In genomic region chr11:10326080-10326964, GRCh38 we compare ENCODE assay signal across 11 cellular contexts. TPM values are rescaled to one million over a fixed set of nuclear protein-coding genes. Genes with fewer than 3 reads are reported as not detected.
A peak's percentile ranks its signal among the peaks of the same experiment; 100 is the strongest.
DNase-seq lines count a peak whose midpoint lies in the region; ATAC-seq, FAIRE-seq and TF ChIP-seq lines count a peak whose summit lies in the region.
"Had no signal": no experiment of that assay in that cellular context is flagged by ENCODE, and none has a peak within 500 bp of the region (broad histone marks: within the 10 kb centered on the region; RNA-seq: fewer than 3 reads in every experiment).

No MANE protein-coding gene starts in this region.

- TF ChIP-seq EP300 in K562 (IDR thresholded peaks at IDR 0.05; ENCODE audit: low read length): no peak

- POLR2A ChIA-PET in K562 (lab: Yijun Ruan, JAX): interaction anchor here (0.6 to 2.3 kb wide), 3 partner anchors 9 to 738 kb away, joined by 3 to 8 read pairs (median 3); no protein-coding TSS in a partner anchor

- H3K27me3 ChIP-seq in K562 (ENCODE audit: control insufficient read depth in 2 of 2, insufficient read depth in 2 of 2, low read length in 2 of 2) (no peaks in the 10 kb centered on the region), skeletal muscle tissue (ENCODE audit: control insufficient read depth in 3 of 3, insufficient read depth in 3 of 3, low read length in 3 of 3) (no peaks in the 10 kb centered on the region), prostate gland (replicated peaks; ENCODE audit: insufficient read depth) (no peaks in the 10 kb centered on the region)

- no peaks in the 10 kb centered on the region; the same call in 1 of the 2 replicates for H4K20me1 ChIP-seq in K562 (replicated peaks; ENCODE audit: control insufficient read depth, insufficient read depth, low read length)

- FAIRE-seq in K562 (lab: Jason Lieb, UNC): no peak

- in situ Hi-C loops in K562 (cut with MboI): no loop called here

- no peak for TF ChIP-seq POLR2A in K562 (conservative IDR thresholded peaks at IDR 0.05)
- TF ChIP-seq POLR2A in prostate gland (IDR thresholded peaks at IDR 0.05): no peak

- no peak for ATAC-seq in K562

- no peaks in the 10 kb centered on the region for H3K9me3 ChIP-seq in K562 (replicated peaks; ENCODE audit: control insufficient read depth, insufficient read depth, low read depth, low read length)
- no peaks in the 10 kb centered on the region for H3K9me3 ChIP-seq in skeletal muscle tissue (ENCODE audit: control insufficient read depth in 3 of 3, low read length in 3 of 3)
- H3K9me3 ChIP-seq in prostate gland: no peaks in the 10 kb centered on the region

- 0% methylated on average over 2 of the region's 2 CpGs for WGBS in K562 (ENCODE audit: insufficient coverage, low coverage, missing lambda C conversion rate)
- 13% methylated on average over 2 of the region's 2 CpGs for WGBS in prostate gland

- H3K4me3 ChIP-seq in K562 (no peak overlapping the region), skeletal muscle tissue (ENCODE audit: low read length in 3 of 3) (no peak overlapping the region), prostate gland (no peak overlapping the region)
- H3K4me3 ChIP-seq: SK-N-MC had no signal

- H3K4me2 ChIP-seq in K562 (ENCODE audit: insufficient read depth, low read length): no peak overlapping the region

- no peaks in the 10 kb centered on the region for H3K79me2 ChIP-seq in K562 (ENCODE audit: control insufficient read depth, insufficient read depth, low read length)

- no peak for TF ChIP-seq RAD21 in K562 (CRISPR knock-in tag; conservative IDR thresholded peaks at IDR 0.05 in 1 of 2, IDR thresholded peaks at IDR 0.05 in 1 of 2)

- no TSS peak for BruUV-seq in K562 (replicated peaks; lab: Mats Ljungman, UMichigan)

- peak; percentile 76 for DNase-seq in HCEC 1CT
- DNase-seq in K562 (ENCODE audit: extremely low read depth in 1 of 4, low spot score in 3 of 4): no peak
- DNase-seq in iris pigment epithelial cell (ENCODE audit: low read depth): peak; percentile 47
- DNase-seq in activated CD4-positive, CD25-positive, alpha-beta regulatory T cell (lab: John Stamatoyannopoulos, UW): no peak
- no peak for DNase-seq in NCI-H1105 (lab: John Stamatoyannopoulos, UW)
- DNase-seq in amniotic stem cell (lab: John Stamatoyannopoulos, UW): no peak
- no peak for DNase-seq in prostate gland (ENCODE audit: low spot score)
- DNase-seq: activated CD8-positive, alpha-beta memory T cell treated with anti-CD3 and anti-CD28 coated beads for 24 hours; hippocampal formation had no signal

- CTCF ChIA-PET in K562 (lab: Yijun Ruan, JAX; ENCODE audit: low intra/inter-chr PET ratio): no interaction called here

- H3K4me1 ChIP-seq in K562 (replicated peaks in 1 of 2; ENCODE audit: control insufficient read depth in 2 of 2, insufficient read depth in 2 of 2, low read length in 2 of 2) (peaks cover 0 to 5% of the 10 kb centered on the region in 2 experiments; a peak in 2 of 5 replicates), skeletal muscle tissue (ENCODE audit: control insufficient read depth in 3 of 3, insufficient read depth in 3 of 3, low read length in 3 of 3) (peaks cover 12 to 15% (median 14%) of the 10 kb centered on the region in 3 donors), prostate gland (replicated peaks) (no peaks in the 10 kb centered on the region)

- intact Hi-C loops in K562 (cut with micrococcal nuclease) (no loop called here), prostate gland (cut with DNase I) (loop anchor here (10.0 kb wide), 1 partner anchor 472 kb away; no protein-coding TSS in a partner anchor)

- no peak overlapping the region for H2AFZ ChIP-seq in K562 (ENCODE audit: low read depth, low read length)

- H3K9ac ChIP-seq in K562 (ENCODE audit: insufficient read depth in 1 of 2, low read depth in 2 of 2, low read length in 2 of 2) (no peak overlapping the region), skeletal muscle tissue (ENCODE audit: low read depth in 1 of 3, low read length in 3 of 3) (no peak overlapping the region)

- TF ChIP-seq CTCF in K562 (IDR thresholded peaks at IDR 0.05 in 2 of 3, conservative IDR thresholded peaks at IDR 0.05 in 1 of 3; ENCODE audit: insufficient read depth in 2 of 3, low read depth in 1 of 3, low read length in 3 of 3): no peak
- TF ChIP-seq CTCF in prostate gland (IDR thresholded peaks at IDR 0.05): no peak

- H3K9me1 ChIP-seq in K562 (ENCODE audit: control insufficient read depth, insufficient read depth, low read length): no peaks in the 10 kb centered on the region

- H3K36me3 ChIP-seq in K562 (ENCODE audit: control insufficient read depth, insufficient read depth, low read length): no peaks in the 10 kb centered on the region
- H3K36me3 ChIP-seq in skeletal muscle tissue (ENCODE audit: control insufficient read depth in 3 of 3, insufficient read depth in 3 of 3, low read length in 3 of 3): no peaks in the 10 kb centered on the region
- H3K36me3 ChIP-seq in prostate gland: no peaks in the 10 kb centered on the region

- no peak overlapping the region for H3K27ac ChIP-seq in K562 (ENCODE audit: extremely low read depth, low read depth, low read length)
- H3K27ac ChIP-seq in skeletal muscle tissue (ENCODE audit: low read depth, low read length): peak overlapping the region; percentile 42
- no peak overlapping the region for H3K27ac ChIP-seq in prostate gland
- H3K27ac ChIP-seq: SK-N-MC had no signal

TF ChIP-seq in K562, 482 proteins besides CTCF, POLR2A, EP300 and RAD21:
- TF ChIP-seq, protein P1, sequence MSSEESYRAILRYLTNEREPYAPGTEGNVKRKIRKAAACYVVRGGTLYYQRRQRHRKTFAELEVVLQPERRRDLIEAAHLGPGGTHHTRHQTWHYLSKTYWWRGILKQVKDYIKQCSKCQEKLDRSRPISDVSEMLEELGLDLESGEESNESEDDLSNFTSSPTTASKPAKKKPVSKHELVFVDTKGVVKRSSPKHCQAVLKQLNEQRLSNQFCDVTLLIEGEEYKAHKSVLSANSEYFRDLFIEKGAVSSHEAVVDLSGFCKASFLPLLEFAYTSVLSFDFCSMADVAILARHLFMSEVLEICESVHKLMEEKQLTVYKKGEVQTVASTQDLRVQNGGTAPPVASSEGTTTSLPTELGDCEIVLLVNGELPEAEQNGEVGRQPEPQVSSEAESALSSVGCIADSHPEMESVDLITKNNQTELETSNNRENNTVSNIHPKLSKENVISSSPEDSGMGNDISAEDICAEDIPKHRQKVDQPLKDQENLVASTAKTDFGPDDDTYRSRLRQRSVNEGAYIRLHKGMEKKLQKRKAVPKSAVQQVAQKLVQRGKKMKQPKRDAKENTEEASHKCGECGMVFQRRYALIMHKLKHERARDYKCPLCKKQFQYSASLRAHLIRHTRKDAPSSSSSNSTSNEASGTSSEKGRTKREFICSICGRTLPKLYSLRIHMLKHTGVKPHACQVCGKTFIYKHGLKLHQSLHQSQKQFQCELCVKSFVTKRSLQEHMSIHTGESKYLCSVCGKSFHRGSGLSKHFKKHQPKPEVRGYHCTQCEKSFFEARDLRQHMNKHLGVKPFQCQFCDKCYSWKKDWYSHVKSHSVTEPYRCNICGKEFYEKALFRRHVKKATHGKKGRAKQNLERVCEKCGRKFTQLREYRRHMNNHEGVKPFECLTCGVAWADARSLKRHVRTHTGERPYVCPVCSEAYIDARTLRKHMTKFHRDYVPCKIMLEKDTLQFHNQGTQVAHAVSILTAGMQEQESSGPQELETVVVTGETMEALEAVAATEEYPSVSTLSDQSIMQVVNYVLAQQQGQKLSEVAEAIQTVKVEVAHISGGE (CRISPR knock-in tag; IDR thresholded peaks at IDR 0.05): no peak
- peak; percentile 72 for TF ChIP-seq ZKSCAN3 (CRISPR knock-in tag; IDR thresholded peaks at IDR 0.05)

RNA-seq across cellular contexts. Expression of gene ADM, which starts 21.4 kb away (rescaled TPM):
- total RNA-seq in K562 (2011; cell fraction: chromatin; rRNA removed; ENCODE audit: low replicate concordance): 0.35 and 1.2 TPM in 2 replicates
- 0.39 and 1.7 TPM in 2 replicates for total RNA-seq in K562 (2011; cell fraction: nucleolus; rRNA removed)
- total RNA-seq in K562 (2011; cell fraction: nucleoplasm; rRNA removed): 0.46 and 1.0 TPM in 2 replicates
- total RNA-seq in K562 (2014; rRNA removed) (not detected in 2 replicates), K562 (2014; rRNA removed; fragmentation: Illumina TruSeq; extraction: Trizol) (not detected in 2 replicates), K562 (2015; rRNA removed; fragmentation: Illumina TruSeq; extraction: Trizol) (not detected in 2 replicates), K562 (2021) (0.49 and 0.78 TPM in 2 replicates), skeletal muscle tissue (28.2 TPM), prostate gland (10 to 100 TPM; 20.4 to 33.7 TPM)
- polyA plus RNA-seq in K562 (2011; rRNA removed) (0.32 and 0.47 TPM in 2 replicates), K562 (2014; fragmentation: Illumina TruSeq; extraction: Trizol) (not detected in 2 replicates), K562 (2014; fragmentation: Nextera tagmentation; extraction: Ambion mirVana) (not detected), K562 (2014; rRNA removed) (0.20 and 0.23 TPM in 2 replicates)
- polyA plus RNA-seq in K562 (2011; cell fraction: cytosol; rRNA removed): 0.25 and 0.59 TPM in 2 replicates
- 0.63 and 1.0 TPM in 2 replicates for polyA plus RNA-seq in K562 (2011; cell fraction: nucleus; rRNA removed)
- polyA plus RNA-seq in K562 (2012): 0.21 and 0.30 TPM in 2 replicates
- polyA minus RNA-seq in K562 (2011; rRNA and poly(A)+ RNA removed): not detected in 2 replicates
- polyA minus RNA-seq in K562 (2011; cell fraction: cytosol; rRNA and poly(A)+ RNA removed): 0.67 and 0.73 TPM in 2 replicates
- 0.40 and 0.89 TPM in 2 replicates for polyA minus RNA-seq in K562 (2011; cell fraction: nucleus; rRNA and poly(A)+ RNA removed)

RNA-seq across cellular contexts. Expression of gene SBF2, which starts 32.3 kb away (rescaled TPM):
- 16.7 and 43.2 TPM in 2 replicates for total RNA-seq in K562 (2011; cell fraction: chromatin; rRNA removed; ENCODE audit: low replicate concordance)
- total RNA-seq in K562 (2011; cell fraction: nucleolus; rRNA removed): 6.5 and 8.8 TPM in 2 replicates
- total RNA-seq in K562 (2011; cell fraction: nucleoplasm; rRNA removed): 12.8 and 16.5 TPM in 2 replicates
- total RNA-seq in K562 (2014; rRNA removed): 3.8 and 7.0 TPM in 2 replicates
- total RNA-seq in K562 (2014; rRNA removed; fragmentation: Illumina TruSeq; extraction: Trizol): 5.1 and 6.4 TPM in 2 replicates
- 5.4 and 5.9 TPM in 2 replicates for total RNA-seq in K562 (2015; rRNA removed; fragmentation: Illumina TruSeq; extraction: Trizol)
- 5.0 and 5.6 TPM in 2 replicates for total RNA-seq in K562 (2021)
- 6.0 and 9.5 TPM in 2 replicates for polyA plus RNA-seq in K562 (2011; rRNA removed)
- polyA plus RNA-seq in K562 (2011; cell fraction: cytosol; rRNA removed): 3.4 and 3.8 TPM in 2 replicates
- polyA plus RNA-seq in K562 (2011; cell fraction: nucleus; rRNA removed): 6.9 and 7.2 TPM in 2 replicates
- polyA plus RNA-seq in K562 (2012): 2.8 and 3.2 TPM in 2 replicates
- polyA plus RNA-seq in K562 (2014; fragmentation: Illumina TruSeq; extraction: Trizol): 3.9 and 5.3 TPM in 2 replicates
- polyA plus RNA-seq in K562 (2014; fragmentation: Nextera tagmentation; extraction: Ambion mirVana): 1 to 10 TPM in 1 of 2 experiments, under 1 TPM in 1; 0.80 to 2.2 TPM
- 2.7 and 3.4 TPM in 2 replicates for polyA plus RNA-seq in K562 (2014; rRNA removed)
- polyA minus RNA-seq in K562 (2011; rRNA and poly(A)+ RNA removed): 16.0 and 16.3 TPM in 2 replicates
- polyA minus RNA-seq in K562 (2011; cell fraction: cytosol; rRNA and poly(A)+ RNA removed): 5.3 and 8.2 TPM in 2 replicates
- polyA minus RNA-seq in K562 (2011; cell fraction: nucleus; rRNA and poly(A)+ RNA removed): 10.0 and 14.9 TPM in 2 replicates
- 34.4 TPM for total RNA-seq in skeletal muscle tissue
- total RNA-seq in prostate gland: 10 to 100 TPM; 35.9 to 56.7 TPM

Comparison
In these comparisons a context has a peak if more than half of its experiments do, and no peak if none do; other contexts are left out.
1. DNase-seq: peak in HCEC 1CT (single experiment) and iris pigment epithelial cell (single experiment); none in K562 (0 of 4), activated CD4-positive, CD25-positive, alpha-beta regulatory T cell (0 of 4), NCI-H1105 (single experiment), amniotic stem cell (single experiment) and prostate gland (single experiment).
2. RNA of gene ADM, which starts 21.4 kb away (total RNA-seq): 20.4 to 33.7 TPM in prostate gland and 28.2 TPM in skeletal muscle tissue (single experiment); 0.35 to 1.7 TPM in K562; every median in the first group is over 4 times any median in the second.